In the genomic region with DNA sequence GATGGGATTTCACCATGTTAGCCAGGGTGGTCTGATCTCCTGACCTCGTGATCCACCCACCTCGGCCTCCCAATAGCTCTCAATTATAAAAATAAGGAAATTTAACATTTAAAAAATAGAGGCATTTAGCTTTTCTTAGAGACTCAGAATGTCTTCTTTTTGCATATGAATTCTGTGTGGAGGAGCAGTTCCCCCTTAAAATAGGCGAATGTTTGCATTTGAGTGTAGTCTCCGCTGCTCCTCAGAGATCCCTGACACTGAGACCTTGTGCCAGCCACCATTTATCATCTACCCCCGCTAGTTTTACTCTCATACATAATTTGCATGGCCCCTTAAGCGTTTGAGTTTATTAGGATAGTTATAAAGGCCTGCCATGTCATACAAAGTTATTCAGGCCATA, we compare ENCODE assay signal across 8 cellular contexts.
"Had no signal": no experiment of that assay in that cellular context is flagged by ENCODE, and none has a peak within 500 bp of the region (broad histone marks: within the 10 kb centered on the region; RNA-seq: fewer than 3 reads in every experiment).

No MANE protein-coding gene starts in this region.

- H3K4me1 Mint-ChIP-seq: IgD-negative memory B cell had no signal

- H3K4me1 ChIP-seq: HAP-1 had no signal

- H3K9me3 ChIP-seq: HAP-1 had no signal

- H3K27me3 Mint-ChIP-seq: IgD-negative memory B cell had no signal

- H3K36me3 Mint-ChIP-seq: IgD-negative memory B cell had no signal

- DNase-seq: GOT3, HFFc6, KBM-7 had no signal

- H3K4me3 Mint-ChIP-seq: HFFc6, IgD-negative memory B cell had no signal

- H3K27ac ChIP-seq: HL-60 had no signal

- H3K4me3 ChIP-seq: HAP-1 had no signal

- H3K36me3 ChIP-seq: HAP-1 had no signal

- ATAC-seq: HCT116, HepG2 had no signal

- H3K27ac Mint-ChIP-seq: HFFc6, IgD-negative memory B cell had no signal
